8 cellular contexts compared by ENCODE assay signal in the genomic region with DNA sequence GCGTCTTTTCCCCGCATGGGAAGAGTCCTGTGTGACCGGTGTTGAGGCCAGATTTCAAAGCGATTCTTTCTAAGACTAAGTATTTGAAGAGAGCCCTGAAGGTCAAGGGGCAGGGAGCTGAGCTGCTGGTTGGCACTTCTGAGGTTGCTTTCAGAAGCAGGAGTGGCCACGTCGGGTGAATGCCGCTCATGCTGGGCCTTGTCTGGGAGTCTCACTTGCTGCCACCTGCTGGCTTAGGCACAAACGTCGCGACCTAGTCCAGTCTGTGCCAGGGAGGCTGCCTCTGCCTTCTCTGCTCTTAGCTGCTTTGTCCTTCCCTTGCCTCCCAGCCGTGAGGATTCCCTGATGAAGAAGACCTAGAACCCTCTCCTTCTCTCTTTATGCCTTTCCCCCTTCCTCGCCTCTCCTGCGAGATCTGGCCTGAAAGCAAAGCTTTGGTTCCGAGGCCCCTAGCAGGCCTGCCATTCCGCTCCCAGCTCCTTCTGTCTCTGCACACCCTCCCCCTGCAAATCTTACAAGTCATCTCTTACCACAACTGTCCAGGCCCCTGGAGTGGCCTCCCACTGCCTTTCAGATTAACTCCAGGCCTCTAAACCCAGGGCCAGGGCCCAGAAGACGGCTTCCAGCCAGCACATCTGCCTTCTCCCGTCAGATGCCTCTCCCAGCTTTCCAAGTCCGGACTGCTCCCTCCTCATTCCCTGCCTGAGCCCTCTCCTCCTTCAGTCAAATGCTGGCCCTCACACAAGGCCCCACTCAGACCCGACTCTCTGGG. TPM values are rescaled to one million over a fixed set of nuclear protein-coding genes. Genes with fewer than 3 reads are reported as not detected.
DNase-seq lines count a peak whose midpoint lies in the region; ATAC-seq and TF ChIP-seq lines count a peak whose summit lies in the region.

No MANE protein-coding gene starts in this region.

- 61 to 69% methylated on average over 19 of the region's 19 CpGs for whole genome bisulfite sequencing in sigmoid colon, 2 donors

- H3K27ac ChIP-seq in sigmoid colon, result no peak overlapping the region

- ATAC-seq in HG02588 (IDR thresholded peaks at IDR 0.05; ENCODE audit: unreplicated experiment), result no peak

- no peak overlapping the region for H3K4me3 Mint-ChIP-seq in progenitor cell of endocrine pancreas (ENCODE audit: low read depth)

- H3K27ac Mint-ChIP-seq in progenitor cell of endocrine pancreas, result peak overlapping the region; percentile 38

- TF ChIP-seq EP300 in sigmoid colon (IDR thresholded peaks at IDR 0.05), result no peak

- intact Hi-C loops in sigmoid colon (cut with DNase I), result no loop called here

- peaks cover 0 to 40% (median 3%) of the 10 kb centered on the region in 4 donors for H3K36me3 ChIP-seq in sigmoid colon

- H3K4me3 ChIP-seq in NB4 (ENCODE audit: low read depth, low read length), result no peak overlapping the region
- H3K4me3 ChIP-seq in sigmoid colon, result no peak overlapping the region

- H3K9me3 ChIP-seq in sigmoid colon, result no peaks in the 10 kb centered on the region

- peaks cover 2% of the 10 kb centered on the region for H3K36me3 Mint-ChIP-seq in progenitor cell of endocrine pancreas (ENCODE audit: insufficient read depth)

- DNase-seq in NCI-H1105 treated with DMSO at 0.1 percent for 48 hours (lab: John Stamatoyannopoulos, UW), result peak; percentile 7
- DNase-seq in NCI-H1105 (lab: John Stamatoyannopoulos, UW), result no peak
- peak; percentile 57 for DNase-seq in NB4 (ENCODE audit: low read depth)
- peak; percentile 43 for DNase-seq in activated T-cell treated with anti-CD3 and anti-CD28 coated beads for 48 hours (ENCODE audit: low read depth)
- DNase-seq in glomerular visceral epithelial cell (ENCODE audit: extremely low spot score), result peak; percentile 61
- DNase-seq in progenitor cell of endocrine pancreas (ENCODE audit: low spot score, unreplicated experiment), result peak; percentile 54
- DNase-seq in sigmoid colon, result no peak

- H3K27me3 ChIP-seq in sigmoid colon, result no peaks in the 10 kb centered on the region

- H3K4me1 ChIP-seq in sigmoid colon, result no peaks in the 10 kb centered on the region

- no peaks in the 10 kb centered on the region for H3K9me3 Mint-ChIP-seq in progenitor cell of endocrine pancreas (ENCODE audit: low read depth)

- TF ChIP-seq CTCF in NB4 (IDR thresholded peaks at IDR 0.05; ENCODE audit: low read depth, low read length) (peak; percentile 47), progenitor cell of endocrine pancreas (IDR thresholded peaks at IDR 0.05; ENCODE audit: unreplicated experiment) (peak; percentile 69), sigmoid colon (IDR thresholded peaks at IDR 0.05) (peak in 1 of 4 experiments; percentile 25)

- TF ChIP-seq POLR2A in NB4 (IDR thresholded peaks at IDR 0.05; ENCODE audit: extremely low read depth, insufficient read length), result no peak
- no peak for TF ChIP-seq POLR2A in sigmoid colon (IDR thresholded peaks at IDR 0.05)

- H3K4me1 Mint-ChIP-seq in progenitor cell of endocrine pancreas (ENCODE audit: low read depth), result peaks cover 3% of the 10 kb centered on the region

- H3K27me3 Mint-ChIP-seq in progenitor cell of endocrine pancreas, result no peaks in the 10 kb centered on the region

RNA-seq across cellular contexts. Expression of a gene that starts 11.4 kb away (rescaled TPM):
- total RNA-seq in progenitor cell of endocrine pancreas (16.4 and 16.5 TPM in 2 replicates), sigmoid colon (10 to 100 TPM; 13.3 to 26.0 (median 18.0) TPM)
- 1 to 10 TPM; 1.8 to 10.0 (median 6.2) TPM for polyA plus RNA-seq in sigmoid colon

RNA-seq across cellular contexts. Expression of a gene that starts 11.9 kb away (rescaled TPM):
- total RNA-seq in progenitor cell of endocrine pancreas, result 19.2 and 22.0 TPM in 2 replicates
- 1 to 10 TPM; 5.8 to 8.0 (median 7.0) TPM for total RNA-seq in sigmoid colon
- polyA plus RNA-seq in sigmoid colon, result 10 to 100 TPM in 1 of 3 donors, 1 to 10 TPM in 2; 7.8 to 12.7 (median 7.9) TPM

RNA-seq across cellular contexts. Expression of a gene that starts 20.4 kb away (rescaled TPM):
- 81.3 and 93.8 TPM in 2 replicates for total RNA-seq in progenitor cell of endocrine pancreas
- 10 to 100 TPM; 58.1 to 92.0 (median 63.5) TPM for total RNA-seq in sigmoid colon
- polyA plus RNA-seq in sigmoid colon, result 100 to 1,000 TPM; 144 to 363 (median 351) TPM

RNA-seq across cellular contexts. Expression of a gene that starts 20.7 kb away (rescaled TPM):
- total RNA-seq in progenitor cell of endocrine pancreas (40.0 and 42.8 TPM in 2 replicates), sigmoid colon (10 to 100 TPM in 3 of 4 donors, 1 to 10 TPM in 1; 4.4 to 21.7 (median 15.1) TPM)
- 10 to 100 TPM; 68.5 to 90.5 (median 83.0) TPM for polyA plus RNA-seq in sigmoid colon

RNA-seq across cellular contexts. Expression of a gene that starts 38.7 kb away (rescaled TPM):
- total RNA-seq in progenitor cell of endocrine pancreas (11.9 and 12.5 TPM in 2 replicates), sigmoid colon (1 to 10 TPM; 3.5 to 8.0 (median 5.5) TPM)
- 1 to 10 TPM; 2.3 to 5.1 (median 3.0) TPM for polyA plus RNA-seq in sigmoid colon

Comparison
In these comparisons a context has a peak if more than half of its experiments do, and no peak if none do; other contexts are left out.
1. DNase-seq: peak in NCI-H1105 treated with DMSO at 0.1 percent for 48 hours (single experiment), NB4 (single experiment), activated T-cell treated with anti-CD3 and anti-CD28 coated beads for 48 hours (single experiment), glomerular visceral epithelial cell (single experiment) and progenitor cell of endocrine pancreas (single experiment); none in NCI-H1105 (single experiment) and sigmoid colon (single experiment).